ENCODE assay signal across 6 cellular contexts in the genomic region with DNA sequence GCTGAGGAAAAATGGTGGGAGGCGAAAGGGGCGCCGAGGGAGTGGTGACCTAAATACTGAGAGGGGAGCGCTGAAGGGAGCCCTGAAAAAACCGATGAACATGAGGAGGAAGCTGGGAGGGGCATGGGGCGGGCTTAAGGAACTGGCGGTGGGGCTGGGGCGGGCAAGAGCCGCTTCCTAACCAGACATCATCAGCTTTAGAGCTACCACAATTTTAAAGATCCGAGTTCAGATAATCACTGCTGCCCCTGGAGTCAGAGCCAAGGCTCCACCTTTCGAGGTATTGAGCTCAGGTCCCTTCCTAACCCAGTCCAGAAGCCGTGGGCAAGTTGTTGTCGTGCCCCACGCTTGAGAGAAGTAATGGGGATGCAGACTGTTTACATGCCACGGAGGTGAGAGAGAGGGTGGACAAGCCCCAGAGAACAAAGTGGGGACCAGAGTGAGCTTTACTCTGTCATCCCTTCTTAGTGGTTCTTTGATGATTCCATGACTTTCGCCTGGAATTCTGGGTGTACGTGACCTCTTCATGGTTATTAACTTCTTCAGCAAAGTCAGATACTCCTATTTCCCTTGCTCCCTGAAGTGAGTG. TPM values are rescaled to one million over a fixed set of nuclear protein-coding genes. Genes with fewer than 3 reads are reported as not detected.
A peak's percentile ranks its signal among the peaks of the same experiment; 100 is the strongest.
DNase-seq lines count a peak whose midpoint lies in the region; ATAC-seq and TF ChIP-seq lines count a peak whose summit lies in the region.

No MANE protein-coding gene starts in this region.

- DNase-seq in right atrium auricular region (ENCODE audit: low spot score), result no peak
- DNase-seq in vagina (ENCODE audit: extremely low spot score in 2 of 2), result no peak
- no peak for DNase-seq in H4 (ENCODE audit: low spot score)

- H3K27me3 ChIP-seq in ACC112 (ENCODE audit: insufficient read depth, low read length) (no peaks in the 10 kb centered on the region), OCI-LY1 (ENCODE audit: insufficient read depth, low read length) (no peaks in the 10 kb centered on the region), right atrium auricular region (no peaks in the 10 kb centered on the region), vagina (no peaks in the 10 kb centered on the region)

- H4K20me1 ChIP-seq in OCI-LY1 (ENCODE audit: insufficient read depth, low read length), result no peaks in the 10 kb centered on the region

- TF ChIP-seq CTCF in OCI-LY1 (IDR thresholded peaks at IDR 0.05; ENCODE audit: low read length) (no peak), right atrium auricular region (IDR thresholded peaks at IDR 0.05) (no peak), vagina (IDR thresholded peaks at IDR 0.05) (no peak)

- H3K9me3 ChIP-seq in OCI-LY1 (ENCODE audit: low read length) (no peaks in the 10 kb centered on the region), right atrium auricular region (no peaks in the 10 kb centered on the region), vagina (no peaks in the 10 kb centered on the region)

- H3K9ac ChIP-seq in OCI-LY1 (ENCODE audit: low read length), result peak overlapping the region; percentile 97

- no peaks in the 10 kb centered on the region for H3F3A ChIP-seq in OCI-LY1 (ENCODE audit: insufficient read depth, low read length)

- peak; percentile 31 for ATAC-seq in GM21526 (IDR thresholded peaks at IDR 0.05; ENCODE audit: low FRiP score, unreplicated experiment)

- intact Hi-C loops in vagina (cut with DNase I), result no loop called here

- peak overlapping the region; percentile 8 for H2AFZ ChIP-seq in ACC112 (ENCODE audit: low read length, unreplicated experiment)
- no peak overlapping the region for H2AFZ ChIP-seq in OCI-LY1 (ENCODE audit: low read length)

- no peak for TF ChIP-seq POLR2A in vagina (IDR thresholded peaks at IDR 0.05)

- H3K36me3 ChIP-seq in ACC112 (ENCODE audit: insufficient read depth, low read length) (peaks cover 12% of the 10 kb centered on the region), OCI-LY1 (ENCODE audit: insufficient read depth, low read length) (peaks cover 83% of the 10 kb centered on the region), right atrium auricular region (peaks cover 46% of the 10 kb centered on the region), vagina (peaks cover 0 to 31% of the 10 kb centered on the region in 2 donors)

- H3K4me3 ChIP-seq in ACC112 (ENCODE audit: low read depth, low read length) (peak overlapping the region; percentile 91), OCI-LY1 (ENCODE audit: low read depth, low read length, poor library complexity, severe bottlenecking) (peak overlapping the region; percentile 98), right atrium auricular region (peak overlapping the region; percentile 84 to 91), vagina (peak overlapping the region; percentile 82 to 96)

- peak overlapping the region; percentile 48 for H3K27ac ChIP-seq in ACC112 (ENCODE audit: low read depth, low read length)
- H3K27ac ChIP-seq in OCI-LY1 (ENCODE audit: low read depth, low read length, poor library complexity, severe bottlenecking), result peak overlapping the region; percentile 11
- H3K27ac ChIP-seq in right atrium auricular region, result peak overlapping the region; percentile 84 to 86
- H3K27ac ChIP-seq in vagina, result peak overlapping the region; percentile 91

- H3K4me2 ChIP-seq in OCI-LY1 (ENCODE audit: low read length), result peak overlapping the region; percentile 100

- H3K9me2 ChIP-seq in OCI-LY1 (ENCODE audit: low read depth, low read length), result no peaks in the 10 kb centered on the region

- H3K4me1 ChIP-seq in ACC112 (ENCODE audit: control insufficient read depth, insufficient read depth, low read length, unreplicated experiment), result peaks cover 31% of the 10 kb centered on the region
- H3K4me1 ChIP-seq in OCI-LY1 (ENCODE audit: insufficient read depth, low read length, severe bottlenecking), result peaks cover 30% of the 10 kb centered on the region
- peaks cover 0 to 43% of the 10 kb centered on the region in 2 donors for H3K4me1 ChIP-seq in right atrium auricular region
- peaks cover 47% of the 10 kb centered on the region for H3K4me1 ChIP-seq in vagina

- H3K79me2 ChIP-seq in ACC112 (ENCODE audit: control insufficient read depth, insufficient read depth, low read length, unreplicated experiment) (peaks cover 59% of the 10 kb centered on the region), OCI-LY1 (ENCODE audit: insufficient read depth, low read length) (peaks cover 49% of the 10 kb centered on the region)

RNA-seq across cellular contexts. Expression of gene ORMDL2, which starts 0.4 kb away (rescaled TPM):
- total RNA-seq in right atrium auricular region (10 to 100 TPM in 1 of 2 donors, 1 to 10 TPM in 1; 6.5 to 17.1 TPM), vagina (9.8 TPM)
- 35.9 and 37.2 TPM in 2 replicates for total RNA-seq in H4 (2014; rRNA removed; shearing (Covaris generic))

RNA-seq across cellular contexts. Expression of gene SARNP, which starts 0.7 kb away (rescaled TPM):
- total RNA-seq in right atrium auricular region (10 to 100 TPM; 61.4 to 70.8 TPM), vagina (33.1 TPM)
- 131 and 170 TPM in 2 replicates for total RNA-seq in H4 (2014; rRNA removed; shearing (Covaris generic))

RNA-seq across cellular contexts. Expression of gene DNAJC14, which starts 11.2 kb away (rescaled TPM):
- 10 to 100 TPM; 23.4 to 35.0 TPM for total RNA-seq in right atrium auricular region
- 29.2 TPM for total RNA-seq in vagina
- 35.6 and 43.6 TPM in 2 replicates for total RNA-seq in H4 (2014; rRNA removed; shearing (Covaris generic))

RNA-seq across cellular contexts. Expression of gene MMP19, which starts 24.5 kb away (rescaled TPM):
- total RNA-seq in right atrium auricular region (1 to 10 TPM; 5.0 to 7.7 TPM), vagina (21.6 TPM)
- total RNA-seq in H4 (2014; rRNA removed; shearing (Covaris generic)), result 0.37 and 2.0 TPM in 2 replicates

Comparison
In these comparisons a context has a peak if more than half of its experiments do, and no peak if none do; other contexts are left out.
1. H3K27ac ChIP-seq: peak in every context shown above with its lines; median percentile 91 in vagina; 85 in right atrium auricular region; 48 in ACC112; 11 in OCI-LY1.